ENCODE assay signal across 23 cellular contexts in the genomic region with DNA sequence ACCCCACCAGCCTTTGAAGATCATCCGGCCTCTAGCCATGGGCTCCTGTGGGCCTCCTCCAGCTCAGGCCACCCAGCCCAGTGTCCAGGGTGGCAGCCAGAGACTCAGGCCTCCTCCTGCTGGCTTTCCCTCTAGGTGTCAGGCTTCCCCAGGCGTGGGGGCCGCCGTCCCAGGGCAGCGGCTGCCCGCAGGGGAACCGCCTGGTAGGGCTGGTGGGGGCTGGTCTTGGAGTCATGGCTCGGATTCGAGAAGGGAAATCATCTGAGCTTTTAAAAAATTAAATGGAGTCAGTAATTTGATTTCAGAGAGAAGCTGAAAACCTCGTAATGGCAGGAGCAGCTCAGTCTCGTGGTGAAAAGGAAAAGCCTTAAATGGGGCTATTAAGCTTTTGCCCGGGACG.
DNase-seq lines count a peak whose midpoint lies in the region; ATAC-seq, FAIRE-seq and TF ChIP-seq lines count a peak whose summit lies in the region.
"Had no signal": no experiment of that assay in that cellular context is flagged by ENCODE, and none has a peak within 500 bp of the region (broad histone marks: within the 10 kb centered on the region; RNA-seq: fewer than 3 reads in every experiment).

No MANE protein-coding gene starts in this region.

- no TSS peak for BruUV-seq in HepG2 (replicated peaks; lab: Mats Ljungman, UMichigan)

- H3K4me2 ChIP-seq in HepG2 (ENCODE audit: low read depth, low read length), result no peak overlapping the region
- H3K4me2 ChIP-seq: BLaER1 had no signal

- ATAC-seq in HepG2 (peak; percentile 17; the same call in 1 of the 3 replicates), right lobe of liver (no peak), SK-N-SH treated with all-trans-retinoic acid at 6 μM for 48 hours (peak; percentile 41), foreskin keratinocyte (no peak), GM21447 (IDR thresholded peaks at IDR 0.05; ENCODE audit: unreplicated experiment) (no peak)
- ATAC-seq: PC-3 had no signal

- H3K9me3 ChIP-seq in HepG2 (ENCODE audit: low read length) (no peaks in the 10 kb centered on the region), right lobe of liver (no peaks in the 10 kb centered on the region)
- H3K9me3 ChIP-seq: BLaER1 had no signal

- DNase-seq in HepG2 (ENCODE audit: low spot score) (no peak), right lobe of liver (no peak), left kidney (ENCODE audit: low read depth, low spot score) (peak; percentile 53), iPS-NIHi7 (ENCODE audit: extremely low spot score) (no peak), glomerular visceral epithelial cell (ENCODE audit: extremely low spot score) (no peak), foreskin keratinocyte (no peak)
- DNase-seq: 8988T; CD4-positive, CD25-positive, alpha-beta regulatory T cell; Kasumi-1; MV-4-11; NCI-H1105; NCI-H1436 treated with DMSO at 0.1 percent for 48 hours; NCI-H187 treated with DMSO at 0.1 percent for 48 hours; NCI-H2171 treated with DMSO at 0.1 percent for 48 hours; NCI-H446; NCI-H524 treated with DMSO at 0.1 percent for 48 hours; NCI-H774; NK-92 treated with Interleukin-12 subunit alpha and Interleukin-12 subunit beta, amount 100 ng/mL, for 24 hours; PC-3 had no signal

- no peak overlapping the region for H2AFZ ChIP-seq in HepG2 (ENCODE audit: low read length)

- H3K79me2 ChIP-seq in HepG2 (ENCODE audit: insufficient read depth, low read length), result no peaks in the 10 kb centered on the region

- CTCF ChIA-PET in HepG2 (lab: Yijun Ruan, JAX; ENCODE audit: low intra/inter-chr PET ratio, low total read pairs), result no interaction called here

- H3K27me3 ChIP-seq in HepG2 (ENCODE audit: control insufficient read depth in 1 of 2, insufficient read depth in 2 of 2, low read length in 2 of 2), result peaks cover 11 to 43% of the 10 kb centered on the region in 2 experiments
- no peaks in the 10 kb centered on the region for H3K27me3 ChIP-seq in right lobe of liver
- H3K27me3 ChIP-seq in foreskin keratinocyte, result peaks cover 43% of the 10 kb centered on the region

- POLR2A ChIA-PET in HepG2 (lab: Yijun Ruan, JAX), result no interaction called here

- peak; percentile 43 for TF ChIP-seq CTCF in HepG2 (CRISPR knock-in tag; IDR thresholded peaks at IDR 0.05)
- no peak for TF ChIP-seq CTCF in right lobe of liver (IDR thresholded peaks at IDR 0.05)
- TF ChIP-seq CTCF in foreskin keratinocyte (conservative IDR thresholded peaks at IDR 0.05), result no peak

- no peak for FAIRE-seq in HepG2 (lab: Jason Lieb, UNC)
- FAIRE-seq: D721Med had no signal

- in situ Hi-C loops in HepG2 (cut with HindIII; ENCODE audit: extremely low pct_ligation_motif_present, low pct_unique_long_range_greater_than_20kb), result loop anchor here (10.0 kb wide), 1 partner anchor 441 kb away; no protein-coding TSS in a partner anchor

- no peak for TF ChIP-seq EP300 in HepG2 (IDR thresholded peaks at IDR 0.05; ENCODE audit: low read depth in 2 of 2, low read length in 2 of 2)
- no peak for TF ChIP-seq EP300 in HepG2 (CRISPR knock-in tag; IDR thresholded peaks at IDR 0.05; ENCODE audit: borderline replicate concordance)

- intact Hi-C loops in HepG2 (cut with micrococcal nuclease; ENCODE audit: unreplicated experiment) (no loop called here), right lobe of liver (cut with DNase I) (no loop called here)

- no peaks in the 10 kb centered on the region for H4K20me1 ChIP-seq in HepG2 (ENCODE audit: insufficient read depth, low read length)

- H3K27ac ChIP-seq in HepG2 (ENCODE audit: extremely low read length, insufficient read depth, low read length), result no peak overlapping the region
- no peak overlapping the region for H3K27ac ChIP-seq in right lobe of liver
- H3K27ac ChIP-seq in foreskin keratinocyte, result no peak overlapping the region
- H3K27ac ChIP-seq: BLaER1 had no signal

- no peak for TF ChIP-seq RAD21 in HepG2 (CRISPR knock-in tag; IDR thresholded peaks at IDR 0.05)

- TF ChIP-seq POLR2A in HepG2 (IDR thresholded peaks at IDR 0.05; ENCODE audit: insufficient read depth in 1 of 2, low read depth in 2 of 2, low read length in 2 of 2), result no peak
- no peak for TF ChIP-seq POLR2A in right lobe of liver (IDR thresholded peaks at IDR 0.05)

- H3K4me3 ChIP-seq in HepG2 (replicated peaks in 1 of 3; ENCODE audit: insufficient read depth in 1 of 3, low read depth in 2 of 3, low read length in 3 of 3), result no peak overlapping the region
- no peak overlapping the region for H3K4me3 ChIP-seq in right lobe of liver
- H3K4me3 ChIP-seq: BLaER1 had no signal

- H3K36me3 ChIP-seq in HepG2 (replicated peaks in 1 of 2; ENCODE audit: control insufficient read depth in 1 of 2, insufficient read depth in 2 of 2, low read length in 2 of 2) (no peaks in the 10 kb centered on the region), right lobe of liver (no peaks in the 10 kb centered on the region)
- H3K36me3 ChIP-seq: BLaER1 had no signal

- H3K4me1 ChIP-seq in HepG2 (ENCODE audit: insufficient read depth, low read length) (peaks cover 28% of the 10 kb centered on the region), right lobe of liver (peaks cover 0 to 14% (median 0%) of the 10 kb centered on the region in 4 donors), foreskin keratinocyte (no peaks in the 10 kb centered on the region)

- WGBS in HepG2 (ENCODE audit: low lambda C conversion rate), result 33% methylated on average over 13 of the region's 13 CpGs
- 67% methylated on average over 7 of the region's 13 CpGs for WGBS in right lobe of liver (ENCODE audit: insufficient coverage, low coverage, low lambda C conversion rate, missing lambda C conversion rate)

- H3K9ac ChIP-seq in HepG2 (ENCODE audit: insufficient read depth, low read depth, low read length), result no peak overlapping the region
- H3K9ac ChIP-seq: BLaER1 had no signal

TF ChIP-seq in HepG2, 621 proteins besides CTCF, POLR2A, EP300 and RAD21:
- peak; percentile 25 for TF ChIP-seq STAG1 (CRISPR knock-in tag; IDR thresholded peaks at IDR 0.05)
- no peak for TF ChIP-seq TRIM24 (CRISPR knock-in tag; IDR thresholded peaks at IDR 0.05)

TF ChIP-seq in SK-N-SH treated with all-trans-retinoic acid at 6 μM for 48 hours, 23 proteins besides CTCF, POLR2A, EP300 and RAD21:
- TF ChIP-seq OSR1 (CRISPR knock-in tag; IDR thresholded peaks at IDR 0.05), result no peak
- TF ChIP-seq, protein P1, sequence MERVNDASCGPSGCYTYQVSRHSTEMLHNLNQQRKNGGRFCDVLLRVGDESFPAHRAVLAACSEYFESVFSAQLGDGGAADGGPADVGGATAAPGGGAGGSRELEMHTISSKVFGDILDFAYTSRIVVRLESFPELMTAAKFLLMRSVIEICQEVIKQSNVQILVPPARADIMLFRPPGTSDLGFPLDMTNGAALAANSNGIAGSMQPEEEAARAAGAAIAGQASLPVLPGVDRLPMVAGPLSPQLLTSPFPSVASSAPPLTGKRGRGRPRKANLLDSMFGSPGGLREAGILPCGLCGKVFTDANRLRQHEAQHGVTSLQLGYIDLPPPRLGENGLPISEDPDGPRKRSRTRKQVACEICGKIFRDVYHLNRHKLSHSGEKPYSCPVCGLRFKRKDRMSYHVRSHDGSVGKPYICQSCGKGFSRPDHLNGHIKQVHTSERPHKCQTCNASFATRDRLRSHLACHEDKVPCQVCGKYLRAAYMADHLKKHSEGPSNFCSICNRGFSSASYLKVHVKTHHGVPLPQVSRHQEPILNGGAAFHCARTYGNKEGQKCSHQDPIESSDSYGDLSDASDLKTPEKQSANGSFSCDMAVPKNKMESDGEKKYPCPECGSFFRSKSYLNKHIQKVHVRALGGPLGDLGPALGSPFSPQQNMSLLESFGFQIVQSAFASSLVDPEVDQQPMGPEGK (CRISPR knock-in tag; IDR thresholded peaks at IDR 0.05; ENCODE audit: borderline replicate concordance), result peak; percentile 72; the same call in 1 of the 2 replicates

Comparison
In these comparisons a context has a peak if more than half of its experiments do, and no peak if none do; other contexts are left out.
1. ATAC-seq: peak in HepG2 (single experiment) and SK-N-SH treated with all-trans-retinoic acid at 6 μM for 48 hours (single experiment); none in right lobe of liver (0 of 4), foreskin keratinocyte (single experiment) and GM21447 (single experiment).